Comparison of ENCODE assay signal across 14 cellular contexts in the genomic region with DNA sequence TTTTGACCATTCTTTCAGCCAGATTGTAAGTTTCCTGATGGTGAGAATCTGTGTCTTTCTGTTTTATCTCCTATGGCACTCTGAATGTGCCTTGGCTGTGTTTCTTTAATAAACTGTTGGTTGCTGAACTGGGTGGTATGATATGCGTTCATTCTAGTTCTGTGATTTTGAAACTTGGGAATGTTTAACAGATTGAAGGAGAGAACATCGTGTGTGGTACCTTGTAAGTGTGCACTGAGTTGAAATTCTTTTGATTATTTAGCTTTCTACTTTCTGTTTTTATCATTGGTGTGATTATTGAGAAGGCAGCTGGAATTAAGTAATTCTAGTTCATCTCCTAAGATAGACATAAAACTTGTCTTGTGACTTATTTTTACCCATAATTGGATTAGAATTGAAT. TPM values are rescaled to one million over a fixed set of nuclear protein-coding genes. Genes with fewer than 3 reads are reported as not detected.
DNase-seq lines count a peak whose midpoint lies in the region; ATAC-seq and TF ChIP-seq lines count a peak whose summit lies in the region.
"Had no signal": no experiment of that assay in that cellular context is flagged by ENCODE, and none has a peak within 500 bp of the region (broad histone marks: within the 10 kb centered on the region; RNA-seq: fewer than 3 reads in every experiment).

No MANE protein-coding gene starts in this region.

- H3K4me1 Mint-ChIP-seq in IgD-negative memory B cell (peaks cover 59 to 68% (median 62%) of the 10 kb centered on the region in 3 donors), chondrocyte (ENCODE audit: low read depth) (peaks cover 76% of the 10 kb centered on the region), progenitor cell of endocrine pancreas (ENCODE audit: low read depth) (peaks cover 59% of the 10 kb centered on the region)

- H2AFZ ChIP-seq in ACC112 (ENCODE audit: low read length, unreplicated experiment), result no peak overlapping the region

- H3K9me3 Mint-ChIP-seq in IgD-negative memory B cell (no peaks in the 10 kb centered on the region), chondrocyte (ENCODE audit: low read depth) (no peaks in the 10 kb centered on the region), progenitor cell of endocrine pancreas (ENCODE audit: low read depth) (no peaks in the 10 kb centered on the region)

- H3K27ac ChIP-seq in ACC112 (ENCODE audit: low read depth, low read length), result peak overlapping the region; percentile 13; the same call in 1 of the 2 replicates

- H3K4me3 Mint-ChIP-seq in IgD-negative memory B cell (peak overlapping the region in 1 of 4 donors; percentile 1), chondrocyte (ENCODE audit: unreplicated experiment) (peak overlapping the region; percentile 81), progenitor cell of endocrine pancreas (ENCODE audit: low read depth) (no peak overlapping the region)

- no peaks in the 10 kb centered on the region for H3K27me3 ChIP-seq in ACC112 (ENCODE audit: insufficient read depth, low read length)
- H3K27me3 ChIP-seq: tibial artery had no signal

- H3K36me3 ChIP-seq in ACC112 (ENCODE audit: insufficient read depth, low read length), result peaks cover 5% of the 10 kb centered on the region; the same call in 1 of the 2 replicates
- H3K36me3 ChIP-seq in mucosa of descending colon (ENCODE audit: low read depth), result no peaks in the 10 kb centered on the region
- H3K36me3 ChIP-seq: tibial artery had no signal

- ATAC-seq in HG03135 (IDR thresholded peaks at IDR 0.05; ENCODE audit: unreplicated experiment) (no peak), mucosa of descending colon (no peak)

- DNase-seq in chondrocyte (ENCODE audit: low spot score), result no peak
- no peak for DNase-seq in progenitor cell of endocrine pancreas (ENCODE audit: low spot score, unreplicated experiment)
- DNase-seq in cortex of kidney (lab: John Stamatoyannopoulos, UW), result no peak
- DNase-seq in mucosa of descending colon, result no peak
- DNase-seq in activated effector memory CD4-positive, alpha-beta T cell treated with anti-CD3 and anti-CD28 coated beads, Interleukin-2, amount 50 U/mL, for 16 hours, result no peak
- DNase-seq: amygdala, dermis blood vessel endothelial cell, NCI-H1048, occipital lobe, tibial artery had no signal

- no peaks in the 10 kb centered on the region for H3K9me3 ChIP-seq in mucosa of descending colon
- H3K9me3 ChIP-seq: tibial artery had no signal

- intact Hi-C loops in mucosa of descending colon (cut with DNase I, micrococcal nuclease), result no loop called here

- TF ChIP-seq CTCF in chondrocyte (IDR thresholded peaks at IDR 0.05) (no peak), progenitor cell of endocrine pancreas (IDR thresholded peaks at IDR 0.05; ENCODE audit: unreplicated experiment) (no peak), mucosa of descending colon (IDR thresholded peaks at IDR 0.05) (no peak)

- H3K4me1 ChIP-seq in ACC112 (ENCODE audit: control insufficient read depth, insufficient read depth, low read length, unreplicated experiment) (peaks cover 42% of the 10 kb centered on the region), mucosa of descending colon (ENCODE audit: low read depth) (peaks cover 52% of the 10 kb centered on the region)

- H3K79me2 ChIP-seq in ACC112 (ENCODE audit: control insufficient read depth, insufficient read depth, low read length, unreplicated experiment), result peaks cover 91% of the 10 kb centered on the region

- H3K36me3 Mint-ChIP-seq in IgD-negative memory B cell (peaks cover 1% of the 10 kb centered on the region), chondrocyte (ENCODE audit: low read depth) (peaks cover 1% of the 10 kb centered on the region), progenitor cell of endocrine pancreas (ENCODE audit: insufficient read depth) (no peaks in the 10 kb centered on the region)

- H3K4me3 ChIP-seq in ACC112 (ENCODE audit: low read depth, low read length) (peak overlapping the region; percentile 77), mucosa of descending colon (no peak overlapping the region)
- H3K4me3 ChIP-seq: lung, tibial artery had no signal

- H3K27ac Mint-ChIP-seq in IgD-negative memory B cell, result peak overlapping the region; percentile 28 to 60 (median 39)
- peak overlapping the region; percentile 62 for H3K27ac Mint-ChIP-seq in chondrocyte (ENCODE audit: unreplicated experiment)
- peak overlapping the region; percentile 77 for H3K27ac Mint-ChIP-seq in progenitor cell of endocrine pancreas

- no peaks in the 10 kb centered on the region for H3K27me3 Mint-ChIP-seq in IgD-negative memory B cell
- no peaks in the 10 kb centered on the region for H3K27me3 Mint-ChIP-seq in chondrocyte (ENCODE audit: low read depth)
- H3K27me3 Mint-ChIP-seq in progenitor cell of endocrine pancreas, result no peaks in the 10 kb centered on the region

RNA-seq across cellular contexts. Expression of a gene that starts 4.6 kb away (rescaled TPM):
- 34.3 TPM for polyA plus RNA-seq in IgD-negative memory B cell
- total RNA-seq in chondrocyte (85.4 to 123 TPM (median 120 TPM) in 3 replicates), progenitor cell of endocrine pancreas (83.2 and 95.5 TPM in 2 replicates), mucosa of descending colon (100 to 1,000 TPM in 1 of 3 donors, 10 to 100 TPM in 2; 54.0 to 107 (median 57.2) TPM)
